7 cellular contexts compared by ENCODE assay signal in the genomic region with DNA sequence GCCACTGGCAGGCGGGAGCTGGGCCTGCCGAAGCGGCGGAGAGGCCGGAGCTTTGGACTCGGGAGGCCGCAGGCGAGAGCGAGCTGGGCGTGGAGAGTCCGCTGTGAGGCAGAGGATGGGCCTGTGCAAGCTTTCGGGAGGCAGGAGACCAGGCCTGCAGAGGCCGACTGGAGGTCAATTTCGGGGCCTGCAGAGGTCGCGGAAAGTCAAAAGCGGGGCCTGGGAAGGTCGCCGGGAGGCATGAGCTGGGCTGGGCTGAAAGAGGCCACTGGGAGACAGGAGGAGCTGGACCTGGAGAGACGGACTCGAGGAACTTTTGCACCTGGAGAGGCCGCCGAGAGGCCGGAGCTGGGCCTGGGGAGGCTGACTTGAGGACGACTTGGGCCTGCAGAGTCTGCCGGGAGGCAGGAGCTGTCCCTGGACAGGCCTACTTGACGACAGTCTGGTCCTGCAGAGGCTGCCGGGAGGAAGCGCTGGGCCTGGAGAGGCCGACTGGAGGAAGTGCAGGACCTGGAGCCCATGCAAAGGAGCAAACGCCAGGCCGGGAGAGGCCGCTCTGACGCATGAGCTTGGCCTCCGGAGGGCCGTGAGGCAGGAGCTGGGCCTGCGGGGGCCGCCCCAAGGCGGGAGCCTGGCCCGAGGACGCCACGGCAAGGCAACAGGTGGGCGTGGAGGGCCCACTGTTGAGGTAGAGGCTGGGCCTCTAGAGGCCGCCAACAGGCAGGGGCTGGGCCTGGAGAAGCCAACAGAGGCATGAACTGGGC.
DNase-seq lines count a peak whose midpoint lies in the region; ATAC-seq and TF ChIP-seq lines count a peak whose summit lies in the region.
"Not testable (repeated sequence)": the region's sequence is repeated elsewhere in the genome, so short reads cannot be mapped to it uniquely, and the experiment has no call there.

No MANE protein-coding gene starts in this region.

- TF ChIP-seq CTCF in lower lobe of right lung (IDR thresholded peaks at IDR 0.05); osteoblast (IDR thresholded peaks at IDR 0.05; ENCODE audit: extremely low read depth, low read depth, low read length); sigmoid colon (IDR thresholded peaks at IDR 0.05): not testable (repeated sequence)

- not testable (repeated sequence) for TF ChIP-seq EP300 in sigmoid colon (IDR thresholded peaks at IDR 0.05)

- H3K36me3 ChIP-seq in lower lobe of right lung; osteoblast (ENCODE audit: insufficient read depth, low read length); sigmoid colon: not testable (repeated sequence)

- not testable (repeated sequence) for H3K9me3 ChIP-seq in right cardiac atrium (ENCODE audit: control insufficient read depth, low read length); lower lobe of right lung; osteoblast (ENCODE audit: low read depth, low read length); sigmoid colon

- not testable (repeated sequence) for H3K4me1 ChIP-seq in right cardiac atrium (ENCODE audit: control insufficient read depth, insufficient read depth, low read length); lower lobe of right lung; osteoblast (ENCODE audit: insufficient read depth, low read length); sigmoid colon

- ATAC-seq in right cardiac atrium, lower lobe of right lung: not testable (repeated sequence)

- not testable (repeated sequence) for H3K79me2 ChIP-seq in osteoblast (ENCODE audit: insufficient read depth, low read length)

- H3K27me3 ChIP-seq in right cardiac atrium (ENCODE audit: control insufficient read depth, insufficient read depth); lower lobe of right lung (ENCODE audit: low read depth); osteoblast (ENCODE audit: insufficient read depth, low read length); sigmoid colon: not testable (repeated sequence)

- not testable (repeated sequence) for H3K4me3 ChIP-seq in right cardiac atrium (ENCODE audit: low read length); lower lobe of right lung; osteoblast (ENCODE audit: insufficient read depth, low read length); sigmoid colon

- DNase-seq in D341Med (ENCODE audit: low spot score) (peak; percentile 5), right cardiac atrium (peak in 2 of 3 donors; percentile 35 to 53), lower lobe of right lung (peak; percentile 44), mesenteric fat pad (ENCODE audit: low spot score) (peak; percentile 81), osteoblast (ENCODE audit: insufficient read length, low spot score, missing footprints) (peak; percentile 4), posterior vena cava (ENCODE audit: low spot score) (peak; percentile 62), sigmoid colon (peak; percentile 30)

- not testable (repeated sequence) for H3K4me2 ChIP-seq in osteoblast (ENCODE audit: insufficient read depth, low read length)

- H2AFZ ChIP-seq in osteoblast (ENCODE audit: low read length) = not testable (repeated sequence)

- WGBS in right cardiac atrium = 90% methylated on average over 31 of the region's 44 CpGs
- WGBS in sigmoid colon, 2 donors = 94% methylated on average over 34 of the region's 44 CpGs

- not testable (repeated sequence) for H4K20me1 ChIP-seq in osteoblast (ENCODE audit: insufficient read depth, low read length)

- H3K27ac ChIP-seq in right cardiac atrium (ENCODE audit: low read length); lower lobe of right lung; osteoblast (ENCODE audit: low read depth, low read length); sigmoid colon: not testable (repeated sequence)

- intact Hi-C loops in right cardiac atrium (cut with DNase I); lower lobe of right lung (cut with DNase I); posterior vena cava (cut with DNase I); sigmoid colon (cut with DNase I): not testable (repeated sequence)

- not testable (repeated sequence) for TF ChIP-seq POLR2A in sigmoid colon (IDR thresholded peaks at IDR 0.05)

Comparison
In these comparisons a context has a peak if more than half of its experiments do, and no peak if none do; other contexts are left out.
1. DNase-seq: peak in every context shown above with its lines; median percentile 81 in mesenteric fat pad; 62 in posterior vena cava; 44 in right cardiac atrium; 44 in lower lobe of right lung; 30 in sigmoid colon; 5 in D341Med; 4 in osteoblast.